8 cellular contexts compared by ENCODE assay signal in genomic region chr12:98503343-98503592, GRCh38. TPM values are rescaled to one million over a fixed set of nuclear protein-coding genes. Genes with fewer than 3 reads are reported as not detected.
A peak's percentile ranks its signal among the peaks of the same experiment; 100 is the strongest.
DNase-seq lines count a peak whose midpoint lies in the region; ATAC-seq and TF ChIP-seq lines count a peak whose summit lies in the region.

No MANE protein-coding gene starts in this region.

- H3K27ac ChIP-seq in CD4-positive, alpha-beta memory T cell (ENCODE audit: low read depth, low read length) = peak overlapping the region; percentile 85

- intact Hi-C loops in CD4-positive, alpha-beta memory T cell (cut with micrococcal nuclease) = loop anchor here (1.0 to 5.0 kb wide), 5 partner anchors 12 to 1699 kb away; partner anchors contain the start of genes ACTR6, APAF1, SLC25A3 and TMPO

- TF ChIP-seq CTCF in epithelial cell of esophagus (IDR thresholded peaks at IDR 0.05; ENCODE audit: insufficient read depth, low read depth, low read length, missing control alignments) = no peak

- peaks cover 17 to 42% (median 30%) of the 10 kb centered on the region in 4 donors for H3K4me1 Mint-ChIP-seq in CD4-positive, alpha-beta memory T cell

- peak; percentile 65 for ATAC-seq in GM19438 (IDR thresholded peaks at IDR 0.05; ENCODE audit: low read depth, unreplicated experiment)
- ATAC-seq in HG03565 (IDR thresholded peaks at IDR 0.05; ENCODE audit: unreplicated experiment) = peak; percentile 58

- peak overlapping the region; percentile 98 to 100 (median 100) for H3K27ac Mint-ChIP-seq in CD4-positive, alpha-beta memory T cell

- H3K4me3 ChIP-seq in CD4-positive, alpha-beta memory T cell (ENCODE audit: low read length in 2 of 2) = peak overlapping the region; percentile 72 to 93
- H3K4me3 ChIP-seq in NT2/D1 (ENCODE audit: insufficient read length, low read depth) (peak overlapping the region; percentile 61), epithelial cell of esophagus (ENCODE audit: low read length) (peak overlapping the region; percentile 67), mononuclear cell (ENCODE audit: low read length) (peak overlapping the region; percentile 80)

- CTCF ChIA-PET in CD4-positive, alpha-beta memory T cell (lab: Charles Lee; ENCODE audit: partially characterized antibody) = interaction anchor here (1.0 to 5.1 kb wide), 3 partner anchors 10 to 12 kb away, joined by 5 to 38 read pairs (median 6); partner anchors contain the start of gene TMPO

- H3K27me3 Mint-ChIP-seq in CD4-positive, alpha-beta memory T cell = peaks cover 4 to 15% of the 10 kb centered on the region in 2 donors

- H3K9me3 ChIP-seq in CD4-positive, alpha-beta memory T cell (ENCODE audit: control insufficient read depth in 1 of 2, low read length in 2 of 2) = no peaks in the 10 kb centered on the region
- H3K9me3 ChIP-seq in NT2/D1 (ENCODE audit: insufficient read depth, low read length) (no peaks in the 10 kb centered on the region), mononuclear cell (ENCODE audit: low read depth, low read length) (no peaks in the 10 kb centered on the region)

- peaks cover 16% of the 10 kb centered on the region for H3K4me1 ChIP-seq in CD4-positive, alpha-beta memory T cell (ENCODE audit: insufficient read depth, low read length)
- H3K4me1 ChIP-seq in NT2/D1 (ENCODE audit: insufficient read depth, insufficient read length) (no peaks in the 10 kb centered on the region), mononuclear cell (ENCODE audit: insufficient read depth, low read length) (peaks cover 11% of the 10 kb centered on the region)

- DNase-seq in CD4-positive, alpha-beta memory T cell = peak in 4 of 5 donors; percentile 83 to 86 (median 86)
- peak; percentile 88 for DNase-seq in NT2/D1 (ENCODE audit: low read depth, low spot score)
- peak; percentile 87 for DNase-seq in activated T-cell treated with anti-CD3 and anti-CD28 coated beads for 24 hours (ENCODE audit: low read depth)
- DNase-seq in epithelial cell of esophagus (ENCODE audit: low read depth) = peak; percentile 91
- peak; percentile 63 to 75 for DNase-seq in stimulated activated CD8-positive, alpha-beta memory T cell treated with anti-CD3 and anti-CD28 coated beads, Interleukin-4, amount 100 ng/mL, for 1 hour (ENCODE audit: low read depth in 2 of 2, low spot score in 1 of 2)

- peaks cover 0 to 21% (median 2%) of the 10 kb centered on the region in 8 donors for H3K9me3 Mint-ChIP-seq in CD4-positive, alpha-beta memory T cell

- H3K27me3 ChIP-seq in CD4-positive, alpha-beta memory T cell (ENCODE audit: insufficient read depth, low read length) = no peaks in the 10 kb centered on the region
- H3K27me3 ChIP-seq in NT2/D1 (ENCODE audit: insufficient read depth, insufficient read length) = no peaks in the 10 kb centered on the region
- H3K27me3 ChIP-seq in mononuclear cell (ENCODE audit: insufficient read depth, low read length) = no peaks in the 10 kb centered on the region

- H3K4me3 Mint-ChIP-seq in CD4-positive, alpha-beta memory T cell = peak overlapping the region; percentile 95 to 99 (median 98)

- POLR2A ChIA-PET in CD4-positive, alpha-beta memory T cell (lab: Charles Lee; ENCODE audit: partially characterized antibody) = interaction anchor here (0.7 to 6.6 kb wide), 7 partner anchors 9 to 141 kb away, joined by 3 to 175 read pairs (median 5); partner anchors contain the start of genes SLC25A3 and TMPO

- no peaks in the 10 kb centered on the region for H3K36me3 ChIP-seq in CD4-positive, alpha-beta memory T cell (ENCODE audit: insufficient read depth, low read length)
- H3K36me3 ChIP-seq in NT2/D1 (ENCODE audit: insufficient read depth, insufficient read length, low read length) = no peaks in the 10 kb centered on the region

- peak overlapping the region; percentile 79 for H3K9ac ChIP-seq in NT2/D1 (ENCODE audit: insufficient read length, low read depth)

- H3K36me3 Mint-ChIP-seq in CD4-positive, alpha-beta memory T cell = peaks cover 0 to 20% of the 10 kb centered on the region in 2 donors

RNA-seq across cellular contexts. Expression of gene TMPO, which starts 12.1 kb away (rescaled TPM):
- 100 to 1,000 TPM; 144 to 160 TPM for total RNA-seq in CD4-positive, alpha-beta memory T cell
- polyA plus RNA-seq in CD4-positive, alpha-beta memory T cell = 10 to 100 TPM; 21.7 to 52.1 TPM
- 221 TPM for total RNA-seq in mononuclear cell

Comparison
In these comparisons a context has a peak if more than half of its experiments do, and no peak if none do; other contexts are left out.
1. Peak in every context shown above with its lines: DNase-seq, ATAC-seq, H3K4me3 ChIP-seq and H3K27ac ChIP-seq.